Comparison of ENCODE assay signal across 8 cellular contexts in the genomic region with DNA sequence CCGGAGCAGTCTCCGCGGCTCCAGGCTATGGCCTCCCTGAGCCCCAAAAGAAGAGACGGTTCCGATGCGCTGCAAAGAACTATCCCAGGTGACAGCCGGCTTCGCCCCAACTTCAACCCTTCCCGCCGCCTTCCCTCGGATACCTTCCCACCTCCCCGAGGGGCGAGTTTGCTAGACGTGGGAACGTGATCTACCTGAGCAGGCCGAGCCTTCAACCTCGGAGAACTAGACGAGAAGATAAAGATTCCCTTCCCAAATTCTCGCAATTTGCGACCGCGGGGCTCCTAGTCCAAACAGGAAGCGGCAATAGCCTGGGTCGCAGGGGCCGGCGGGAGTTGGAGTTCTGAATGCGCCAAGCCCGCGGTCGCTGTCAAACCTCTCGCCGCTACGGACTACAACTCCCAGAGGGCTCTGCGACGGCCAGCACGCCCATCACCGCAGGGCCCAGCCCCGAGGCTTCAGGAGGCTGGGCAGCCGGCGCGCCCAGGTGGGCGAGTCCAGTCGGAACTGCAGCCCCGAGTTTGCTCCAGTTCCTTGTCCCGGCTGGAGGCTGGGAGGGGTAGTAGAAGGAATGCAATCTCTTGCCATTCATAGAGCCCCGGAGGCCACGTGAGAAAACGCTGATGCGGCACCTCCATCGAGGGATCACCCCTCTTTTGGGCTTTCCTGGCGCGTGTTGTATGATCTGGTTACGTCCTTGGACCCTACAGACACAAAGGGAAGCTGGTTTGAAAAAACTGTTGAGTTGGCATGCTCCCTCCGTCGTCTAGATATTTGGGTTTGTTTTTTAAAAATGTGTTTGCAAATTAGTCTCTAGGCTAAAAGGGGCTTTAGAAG.
A peak's percentile ranks its signal among the peaks of the same experiment; 100 is the strongest.
DNase-seq lines count a peak whose midpoint lies in the region; ATAC-seq, FAIRE-seq and TF ChIP-seq lines count a peak whose summit lies in the region.

A gene with protein sequence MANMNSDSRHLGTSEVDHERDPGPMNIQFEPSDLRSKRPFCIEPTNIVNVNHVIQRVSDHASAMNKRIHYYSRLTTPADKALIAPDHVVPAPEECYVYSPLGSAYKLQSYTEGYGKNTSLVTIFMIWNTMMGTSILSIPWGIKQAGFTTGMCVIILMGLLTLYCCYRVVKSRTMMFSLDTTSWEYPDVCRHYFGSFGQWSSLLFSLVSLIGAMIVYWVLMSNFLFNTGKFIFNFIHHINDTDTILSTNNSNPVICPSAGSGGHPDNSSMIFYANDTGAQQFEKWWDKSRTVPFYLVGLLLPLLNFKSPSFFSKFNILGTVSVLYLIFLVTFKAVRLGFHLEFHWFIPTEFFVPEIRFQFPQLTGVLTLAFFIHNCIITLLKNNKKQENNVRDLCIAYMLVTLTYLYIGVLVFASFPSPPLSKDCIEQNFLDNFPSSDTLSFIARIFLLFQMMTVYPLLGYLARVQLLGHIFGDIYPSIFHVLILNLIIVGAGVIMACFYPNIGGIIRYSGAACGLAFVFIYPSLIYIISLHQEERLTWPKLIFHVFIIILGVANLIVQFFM (minus strand): TSS at position 302 of the 837 bp plus-strand sequence. CDS start 14,366 bp downstream, outside the sequence.

- peak; percentile 67 for FAIRE-seq in H54 (lab: Jason Lieb, UNC)

- peak within 1 kb of the TSS; percentile 99 for H3K4me3 Mint-ChIP-seq in nephron progenitor cell
- peak within 1 kb of the TSS; percentile 89 to 94 for H3K4me3 Mint-ChIP-seq in stimulated activated naive CD8-positive, alpha-beta T cell treated with anti-CD3 and anti-CD28 coated beads, Interleukin-15, amount 100 ng/mL, for 72 hours

- peaks cover 42% of the 10 kb centered on the region for H3K9me3 Mint-ChIP-seq in nephron progenitor cell
- peaks cover 0 to 8% of the 10 kb centered on the region in 2 donors for H3K9me3 Mint-ChIP-seq in stimulated activated naive CD8-positive, alpha-beta T cell treated with anti-CD3 and anti-CD28 coated beads, Interleukin-15, amount 100 ng/mL, for 72 hours

- peak within 1 kb of the TSS; percentile 72 for H3K9ac ChIP-seq in Loucy (ENCODE audit: low read depth, low read length, poor library complexity, severe bottlenecking)

- peak within 1 kb of the TSS; percentile 75 for H3K4me3 ChIP-seq in Loucy (ENCODE audit: low read length, poor library complexity, severe bottlenecking)

- H3K9me3 ChIP-seq in Loucy (ENCODE audit: insufficient read depth, low read depth, low read length) = no peaks in the 10 kb centered on the region

- H3K4me1 ChIP-seq in Loucy (ENCODE audit: insufficient read depth, low read length, poor library complexity, severe bottlenecking) = peaks cover 16% of the 10 kb centered on the region

- no peaks in the 10 kb centered on the region for H3F3A ChIP-seq in Loucy (ENCODE audit: low read depth)

- peak within 1 kb of the TSS; percentile 84 for H3K4me2 ChIP-seq in Loucy (ENCODE audit: low read depth, low read length, poor library complexity, severe bottlenecking)

- H3K9me2 ChIP-seq in Loucy (replicated peaks; ENCODE audit: low read depth, low read length) = no peaks in the 10 kb centered on the region

- H3K4me1 Mint-ChIP-seq in nephron progenitor cell = peaks cover 16% of the 10 kb centered on the region
- peaks cover 28% of the 10 kb centered on the region for H3K4me1 Mint-ChIP-seq in stimulated activated naive CD8-positive, alpha-beta T cell treated with anti-CD3 and anti-CD28 coated beads, Interleukin-15, amount 100 ng/mL, for 72 hours

- peak within 1 kb of the TSS; percentile 95 for H3K27ac Mint-ChIP-seq in nephron progenitor cell
- peak within 1 kb of the TSS; percentile 97 for H3K27ac Mint-ChIP-seq in stimulated activated naive CD8-positive, alpha-beta T cell treated with anti-CD3 and anti-CD28 coated beads, Interleukin-15, amount 100 ng/mL, for 72 hours

- DNase-seq in EL (peak; percentile 94), H54 (ENCODE audit: insufficient read length, low spot score) (peak; percentile 80), fibroblast of the conjunctiva (ENCODE audit: low read depth) (peak; percentile 90), nephron progenitor cell (peak; percentile 95)
- DNase-seq in activated T-helper 9 cell treated with anti-CD3 and anti-CD28 coated beads, Interleukin-2, amount 50 U/mL, for 16 hours (ENCODE audit: low read depth) = peak; percentile 87
- peak; percentile 87 to 91 for DNase-seq in stimulated activated naive CD8-positive, alpha-beta T cell treated with anti-CD3 and anti-CD28 coated beads, Interleukin-15, amount 100 ng/mL, for 72 hours

- peaks cover 54% of the 10 kb centered on the region for H3K36me3 Mint-ChIP-seq in nephron progenitor cell (ENCODE audit: low read depth)

- peak; percentile 100 for ATAC-seq in stimulated activated naive CD8-positive, alpha-beta T cell treated with anti-CD3 and anti-CD28 coated beads, Interleukin-15, amount 100 ng/mL, for 72 hours

- H3K36me3 ChIP-seq in Loucy (ENCODE audit: insufficient read depth, low read length) = no peaks in the 10 kb centered on the region

- H3K27me3 ChIP-seq in Loucy (ENCODE audit: insufficient read depth, low read length, poor library complexity, severe bottlenecking) = no peaks in the 10 kb centered on the region

- H2AFZ ChIP-seq in Loucy (ENCODE audit: low read length) = peak within 1 kb of the TSS; percentile 84

- H3K27me3 Mint-ChIP-seq in nephron progenitor cell (ENCODE audit: low read depth, poor library complexity) = peaks cover 3% of the 10 kb centered on the region
- no peaks in the 10 kb centered on the region for H3K27me3 Mint-ChIP-seq in stimulated activated naive CD8-positive, alpha-beta T cell treated with anti-CD3 and anti-CD28 coated beads, Interleukin-15, amount 100 ng/mL, for 72 hours

- H4K20me1 ChIP-seq in Loucy (ENCODE audit: insufficient read depth, low read length, poor library complexity, severe bottlenecking) = no peaks in the 10 kb centered on the region

- peak; percentile 82 for TF ChIP-seq POLR2A in H54 (IDR thresholded peaks at IDR 0.05; ENCODE audit: low read depth, low read length)
- TF ChIP-seq POLR2A in Raji (IDR thresholded peaks at IDR 0.05; ENCODE audit: insufficient read depth, low read depth, low read length) = peak; percentile 91

- peaks cover 12% of the 10 kb centered on the region for H3K79me2 ChIP-seq in Loucy (ENCODE audit: insufficient read depth, low read length)

- TF ChIP-seq CTCF in Loucy (conservative IDR thresholded peaks at IDR 0.05; ENCODE audit: low read length) (no peak), nephron progenitor cell (IDR thresholded peaks at IDR 0.05) (no peak)

Comparison
In these comparisons a context has a peak if more than half of its experiments do, and no peak if none do; other contexts are left out.
1. Peak in every context shown above with its lines: DNase-seq, ATAC-seq and H3K4me3 ChIP-seq.